ENCODE assay signal across 10 cellular contexts in the genomic region with DNA sequence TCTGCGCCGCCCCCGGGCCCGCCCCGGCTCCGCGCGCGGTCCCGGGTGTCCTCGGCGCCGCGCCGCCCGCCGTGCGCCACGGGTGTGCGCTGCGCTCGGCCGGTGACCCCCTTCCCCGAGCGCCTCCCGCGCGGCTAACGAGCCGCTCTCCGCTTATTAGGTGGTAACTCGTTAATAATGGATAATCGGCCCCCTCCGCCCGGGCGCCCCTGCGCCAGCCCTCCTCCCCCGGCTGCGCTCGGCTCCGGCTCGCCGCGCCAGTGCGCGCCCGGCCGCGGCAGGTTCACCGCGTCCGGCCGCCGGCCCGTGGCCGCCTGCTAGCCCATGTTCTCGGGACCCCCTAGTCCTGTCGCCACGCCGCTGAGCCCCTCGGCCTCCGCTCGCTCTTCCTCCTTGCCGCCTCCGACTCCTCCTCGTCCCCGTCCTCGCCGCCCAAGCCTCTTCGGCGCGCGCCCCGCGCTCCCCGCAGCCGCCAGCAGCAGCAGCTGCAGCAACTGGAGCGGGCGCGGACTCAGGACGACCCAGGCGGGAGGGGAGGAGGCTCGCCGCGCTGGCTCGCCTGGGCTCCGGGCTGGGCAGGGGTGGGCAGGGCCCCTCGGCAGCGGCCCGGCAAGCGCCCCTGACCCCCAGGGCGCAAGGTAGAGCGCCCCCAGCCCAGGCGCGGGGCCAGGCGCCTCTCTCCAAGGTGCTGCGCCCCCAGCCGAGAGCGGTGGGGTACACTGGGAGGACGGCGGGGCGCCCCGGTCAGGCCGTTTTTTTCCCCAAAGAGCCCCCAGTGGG. TPM values are rescaled to one million over a fixed set of nuclear protein-coding genes. Genes with fewer than 3 reads are reported as not detected.
DNase-seq lines count a peak whose midpoint lies in the region; ATAC-seq, FAIRE-seq and TF ChIP-seq lines count a peak whose summit lies in the region.
"Had no signal": no experiment of that assay in that cellular context is flagged by ENCODE, and none has a peak within 500 bp of the region (broad histone marks: within the 10 kb centered on the region; RNA-seq: fewer than 3 reads in every experiment).

No MANE protein-coding gene starts in this region.

- no peaks in the 10 kb centered on the region for H3K9me3 ChIP-seq in right lobe of liver

- H3K4me3 ChIP-seq in bronchial epithelial cell (ENCODE audit: low read depth, low read length) = peak overlapping the region; percentile 71
- peak overlapping the region; percentile 18 to 73 (median 51) for H3K4me3 ChIP-seq in right lobe of liver
- H3K4me3 ChIP-seq: K562 had no signal

- H3K9me3 Mint-ChIP-seq in Calu3 (ENCODE audit: low read depth, unreplicated experiment) = no peaks in the 10 kb centered on the region
- no peaks in the 10 kb centered on the region for H3K9me3 Mint-ChIP-seq in type B pancreatic cell

- H3K4me1 Mint-ChIP-seq in Calu3 (ENCODE audit: low read depth, unreplicated experiment) = peaks cover 5% of the 10 kb centered on the region
- peaks cover 11% of the 10 kb centered on the region for H3K4me1 Mint-ChIP-seq in type B pancreatic cell (ENCODE audit: unreplicated experiment)

- intact Hi-C loops in Calu3 (cut with micrococcal nuclease; ENCODE audit: unreplicated experiment) (no loop called here), right lobe of liver (cut with DNase I) (no loop called here)

- no peak for TF ChIP-seq POLR2A in right lobe of liver (IDR thresholded peaks at IDR 0.05)

- H3K27me3 Mint-ChIP-seq in Calu3 (ENCODE audit: unreplicated experiment) (peaks cover 83% of the 10 kb centered on the region), type B pancreatic cell (peaks cover 80% of the 10 kb centered on the region)

- ATAC-seq in right lobe of liver (peak in 3 of 4 donors; percentile 58 to 62 (median 61)), HG02938 (IDR thresholded peaks at IDR 0.05; ENCODE audit: unreplicated experiment) (no peak)
- ATAC-seq: K562; naive thymus-derived CD4-positive, alpha-beta T cell had no signal

- DNase-seq in Calu3 (peak; percentile 44), M059J (ENCODE audit: low read depth) (peak; percentile 42), bronchial epithelial cell (ENCODE audit: low read depth) (no peak), right lobe of liver (peak; percentile 41 to 64 (median 62)), type B pancreatic cell (ENCODE audit: extremely low spot score, unreplicated experiment) (no peak), DMS153 treated with DMSO at 0.1 percent for 48 hours (lab: John Stamatoyannopoulos, UW; ENCODE audit: unreplicated experiment) (no peak), NCI-H2107 treated with DMSO at 0.1 percent for 48 hours (lab: John Stamatoyannopoulos, UW; ENCODE audit: unreplicated experiment) (no peak)

- no peak for FAIRE-seq in bronchial epithelial cell (lab: Jason Lieb, UNC)
- FAIRE-seq: K562 had no signal

- H3K27ac ChIP-seq in right lobe of liver = peak overlapping the region in 1 of 3 donors; percentile 47

- H3K36me3 Mint-ChIP-seq in Calu3 (ENCODE audit: insufficient read depth, unreplicated experiment) = peaks cover 6% of the 10 kb centered on the region
- peaks cover 5% of the 10 kb centered on the region for H3K36me3 Mint-ChIP-seq in type B pancreatic cell
- H3K36me3 Mint-ChIP-seq: naive thymus-derived CD4-positive, alpha-beta T cell had no signal

- no peak overlapping the region for H3K27ac Mint-ChIP-seq in Calu3 (ENCODE audit: unreplicated experiment)
- H3K27ac Mint-ChIP-seq in type B pancreatic cell = no peak overlapping the region
- H3K27ac Mint-ChIP-seq: naive thymus-derived CD4-positive, alpha-beta T cell had no signal

- WGBS in right lobe of liver (ENCODE audit: insufficient coverage, low coverage, low lambda C conversion rate, missing lambda C conversion rate) = 2% methylated on average over 40 of the region's 104 CpGs

- H3K36me3 ChIP-seq in bronchial epithelial cell (ENCODE audit: control insufficient read depth, insufficient read depth, low read length) (no peaks in the 10 kb centered on the region), right lobe of liver (no peaks in the 10 kb centered on the region)

- peaks cover 0 to 11% (median 0%) of the 10 kb centered on the region in 4 donors for H3K4me1 ChIP-seq in right lobe of liver

- TF ChIP-seq CTCF in Calu3 (IDR thresholded peaks at IDR 0.05; ENCODE audit: unreplicated experiment) (no peak), bronchial epithelial cell (IDR thresholded peaks at IDR 0.05; ENCODE audit: insufficient read depth, low read length, severe bottlenecking) (no peak), right lobe of liver (IDR thresholded peaks at IDR 0.05) (no peak), type B pancreatic cell (conservative IDR thresholded peaks at IDR 0.05) (no peak)

- no peaks in the 10 kb centered on the region for H3K27me3 ChIP-seq in bronchial epithelial cell (ENCODE audit: control insufficient read depth, insufficient read depth, low read length)
- no peaks in the 10 kb centered on the region for H3K27me3 ChIP-seq in right lobe of liver

- CTCF ChIA-PET in Calu3 (lab: Charles Lee) = interaction anchor here (0.7 to 1.8 kb wide), 3 partner anchors 144 to 472 kb away, joined by 3 to 4 read pairs (median 3); no protein-coding TSS in a partner anchor

- H3K4me3 Mint-ChIP-seq in Calu3 (ENCODE audit: low read depth, unreplicated experiment) (peak overlapping the region; percentile 76), type B pancreatic cell (peak overlapping the region; percentile 90)

- no TSS peak for BruUV-seq in Calu3 (replicated peaks; lab: Mats Ljungman, UMichigan)

RNA-seq across cellular contexts. Expression of a gene that starts 0.6 kb away (rescaled TPM):
- total RNA-seq in Calu3 (2022) = 0.45 and 0.59 TPM in 2 replicates
- 16.1 and 23.3 TPM in 2 replicates for total RNA-seq in M059J (2014; rRNA removed; shearing (Covaris generic))
- 15.8 and 16.3 TPM in 2 replicates for total RNA-seq in bronchial epithelial cell
- 10 to 100 TPM in 4 of 6 experiments, 1 to 10 TPM in 2; 5.7 to 48.0 (median 15.1) TPM for total RNA-seq in right lobe of liver
- 27.9 and 30.1 TPM in 2 replicates for total RNA-seq in type B pancreatic cell (ENCODE audit: low replicate concordance)

Comparison
In these comparisons a context has a peak if more than half of its experiments do, and no peak if none do; other contexts are left out.
1. DNase-seq: peak in Calu3 (single experiment), M059J (single experiment) and right lobe of liver (3 of 3); none in bronchial epithelial cell (single experiment), type B pancreatic cell (single experiment), DMS153 treated with DMSO at 0.1 percent for 48 hours (single experiment) and NCI-H2107 treated with DMSO at 0.1 percent for 48 hours (single experiment).